ENCODE assay signal across 22 cellular contexts in genomic region chr14:57078054-57078453, GRCh38.
DNase-seq lines count a peak whose midpoint lies in the region; ATAC-seq and TF ChIP-seq lines count a peak whose summit lies in the region.
"Had no signal": no experiment of that assay in that cellular context is flagged by ENCODE, and none has a peak within 500 bp of the region (broad histone marks: within the 10 kb centered on the region; RNA-seq: fewer than 3 reads in every experiment).

No MANE protein-coding gene starts in this region.

- WGBS in lower leg skin, 2 donors, result 74 to 81% methylated on average over 2 of the region's 2 CpGs

- TF ChIP-seq CTCF in WERI-Rb-1 (IDR thresholded peaks at IDR 0.05; ENCODE audit: low read depth, low read length), result no peak
- no peak for TF ChIP-seq CTCF in lower leg skin (IDR thresholded peaks at IDR 0.05)

- TF ChIP-seq POLR2A in lower leg skin (IDR thresholded peaks at IDR 0.05), result no peak

- H3K27me3 ChIP-seq in WERI-Rb-1 (ENCODE audit: insufficient read depth, low read depth, severe bottlenecking), result no peaks in the 10 kb centered on the region
- H3K27me3 ChIP-seq: BLaER1 treated with 17β-estradiol and CSF1 and Interleukin-3, amounts not matched to agents 10 nM and 100 nM had no signal

- H3K4me3 ChIP-seq in WERI-Rb-1 (ENCODE audit: low read depth, low read length) (no peak overlapping the region), lower leg skin (ENCODE audit: low read depth, poor library complexity, severe bottlenecking) (no peak overlapping the region)
- H3K4me3 ChIP-seq: A549; BLaER1 treated with 17β-estradiol and CSF1 and Interleukin-3, amounts not matched to agents 10 nM and 100 nM; GM12878; GM23338 had no signal

- intact Hi-C loops in lower leg skin (cut with DNase I; ENCODE audit: low total_unique reads), result no loop called here

- peak overlapping the region; percentile 32 for H3K27ac ChIP-seq in WERI-Rb-1
- H3K27ac ChIP-seq: A549; BLaER1 treated with 17β-estradiol and CSF1 and Interleukin-3, amounts not matched to agents 10 nM and 100 nM had no signal

- no peaks in the 10 kb centered on the region for H3K36me3 ChIP-seq in WERI-Rb-1
- H3K36me3 ChIP-seq: BE2C; BLaER1 treated with 17β-estradiol and CSF1 and Interleukin-3, amounts not matched to agents 10 nM and 100 nM had no signal

- ATAC-seq in GM21390 (IDR thresholded peaks at IDR 0.05; ENCODE audit: unreplicated experiment), result no peak
- ATAC-seq: A549, GM12878, GM23338, HCT116 had no signal

- DNase-seq in NCI-H2171 treated with DMSO at 0.1 percent for 48 hours (lab: John Stamatoyannopoulos, UW) (peak; percentile 27), NCI-H2171 (lab: John Stamatoyannopoulos, UW) (no peak), NCI-H1694 treated with DMSO at 0.1 percent for 48 hours (lab: John Stamatoyannopoulos, UW) (peak; percentile 65), WERI-Rb-1 (no peak), ureter (ENCODE audit: low spot score) (no peak), lower leg skin (ENCODE audit: low spot score in 2 of 2) (no peak)
- DNase-seq: 8988T; ACHN; AML-193; BE2C; CD4-positive, alpha-beta T cell; CD8-positive, alpha-beta memory T cell; DMS153; DND-41; GDM1; H9 had no signal

- no peaks in the 10 kb centered on the region for H3K9me3 ChIP-seq in WERI-Rb-1 (ENCODE audit: severe bottlenecking)
- H3K9me3 ChIP-seq: A549; BE2C; BLaER1 treated with 17β-estradiol and CSF1 and Interleukin-3, amounts not matched to agents 10 nM and 100 nM had no signal

Comparison
In these comparisons a context has a peak if more than half of its experiments do, and no peak if none do; other contexts are left out.
1. DNase-seq: peak in NCI-H2171 treated with DMSO at 0.1 percent for 48 hours (single experiment) and NCI-H1694 treated with DMSO at 0.1 percent for 48 hours (single experiment); none in NCI-H2171 (single experiment), WERI-Rb-1 (single experiment), ureter (single experiment) and lower leg skin (0 of 2).